In the genomic region with DNA sequence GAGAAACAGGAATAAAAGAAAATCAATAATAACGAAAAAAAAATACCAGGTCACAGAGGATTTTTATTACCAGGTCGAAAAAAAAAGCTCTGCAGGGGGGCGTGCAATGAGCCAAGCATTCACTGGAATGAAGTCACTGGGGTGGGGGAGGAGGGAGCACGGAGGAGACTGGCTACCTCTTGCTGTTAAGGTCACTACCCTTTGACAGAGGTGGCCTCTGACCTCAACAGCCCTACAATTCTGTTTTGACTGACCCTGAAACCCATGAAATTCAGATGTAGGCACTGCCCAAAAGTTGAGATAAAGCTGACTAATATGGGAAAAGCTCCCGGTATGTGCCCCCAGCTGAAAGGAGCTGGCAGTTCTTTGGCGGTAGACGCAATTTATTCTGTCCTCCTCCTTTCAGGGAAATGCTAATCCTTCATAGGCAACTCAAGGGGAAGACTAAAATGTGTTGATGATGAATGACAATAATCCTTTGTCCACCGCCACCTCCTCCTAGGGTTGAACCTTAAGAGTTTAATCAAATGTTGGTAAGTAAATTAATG, we compare ENCODE assay signal across 1 cellular context.
TF ChIP-seq lines count a peak whose summit lies in the region.

No MANE protein-coding gene starts in this region.

TF ChIP-seq in HEK293, 187 proteins besides CTCF, POLR2A, EP300 and RAD21 (continued from another document and continues in another):
- TF ChIP-seq, protein P1, sequence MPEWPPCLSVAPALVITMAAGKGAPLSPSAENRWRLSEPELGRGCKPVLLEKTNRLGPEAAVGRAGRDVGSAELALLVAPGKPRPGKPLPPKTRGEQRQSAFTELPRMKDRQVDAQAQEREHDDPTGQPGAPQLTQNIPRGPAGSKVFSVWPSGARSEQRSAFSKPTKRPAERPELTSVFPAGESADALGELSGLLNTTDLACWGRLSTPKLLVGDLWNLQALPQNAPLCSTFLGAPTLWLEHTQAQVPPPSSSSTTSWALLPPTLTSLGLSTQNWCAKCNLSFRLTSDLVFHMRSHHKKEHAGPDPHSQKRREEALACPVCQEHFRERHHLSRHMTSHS (tag by site-specific recombination; IDR thresholded peaks at IDR 0.05), result no peak
- no peak for TF ChIP-seq ZNF146 (tag by site-specific recombination; IDR thresholded peaks at IDR 0.05)
- TF ChIP-seq, protein P2, sequence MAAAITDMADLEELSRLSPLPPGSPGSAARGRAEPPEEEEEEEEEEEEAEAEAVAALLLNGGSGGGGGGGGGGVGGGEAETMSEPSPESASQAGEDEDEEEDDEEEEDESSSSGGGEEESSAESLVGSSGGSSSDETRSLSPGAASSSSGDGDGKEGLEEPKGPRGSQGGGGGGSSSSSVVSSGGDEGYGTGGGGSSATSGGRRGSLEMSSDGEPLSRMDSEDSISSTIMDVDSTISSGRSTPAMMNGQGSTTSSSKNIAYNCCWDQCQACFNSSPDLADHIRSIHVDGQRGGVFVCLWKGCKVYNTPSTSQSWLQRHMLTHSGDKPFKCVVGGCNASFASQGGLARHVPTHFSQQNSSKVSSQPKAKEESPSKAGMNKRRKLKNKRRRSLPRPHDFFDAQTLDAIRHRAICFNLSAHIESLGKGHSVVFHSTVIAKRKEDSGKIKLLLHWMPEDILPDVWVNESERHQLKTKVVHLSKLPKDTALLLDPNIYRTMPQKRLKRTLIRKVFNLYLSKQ (tag by site-specific recombination; IDR thresholded peaks at IDR 0.05; ENCODE audit: borderline replicate concordance), result no peak
- TF ChIP-seq, protein P3, sequence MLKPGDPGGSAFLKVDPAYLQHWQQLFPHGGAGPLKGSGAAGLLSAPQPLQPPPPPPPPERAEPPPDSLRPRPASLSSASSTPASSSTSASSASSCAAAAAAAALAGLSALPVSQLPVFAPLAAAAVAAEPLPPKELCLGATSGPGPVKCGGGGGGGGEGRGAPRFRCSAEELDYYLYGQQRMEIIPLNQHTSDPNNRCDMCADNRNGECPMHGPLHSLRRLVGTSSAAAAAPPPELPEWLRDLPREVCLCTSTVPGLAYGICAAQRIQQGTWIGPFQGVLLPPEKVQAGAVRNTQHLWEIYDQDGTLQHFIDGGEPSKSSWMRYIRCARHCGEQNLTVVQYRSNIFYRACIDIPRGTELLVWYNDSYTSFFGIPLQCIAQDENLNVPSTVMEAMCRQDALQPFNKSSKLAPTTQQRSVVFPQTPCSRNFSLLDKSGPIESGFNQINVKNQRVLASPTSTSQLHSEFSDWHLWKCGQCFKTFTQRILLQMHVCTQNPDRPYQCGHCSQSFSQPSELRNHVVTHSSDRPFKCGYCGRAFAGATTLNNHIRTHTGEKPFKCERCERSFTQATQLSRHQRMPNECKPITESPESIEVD (tag by site-specific recombination; IDR thresholded peaks at IDR 0.05), result peak; percentile 83
- no peak for TF ChIP-seq ZNF776 (tag by site-specific recombination; IDR thresholded peaks at IDR 0.05; ENCODE audit: borderline replicate concordance)
- no peak for TF ChIP-seq ZNF184 (tag by site-specific recombination; IDR thresholded peaks at IDR 0.05)
- TF ChIP-seq ZNF266 (tag by site-specific recombination; IDR thresholded peaks at IDR 0.05; ENCODE audit: low read depth), result no peak
- TF ChIP-seq ZNF341 (tag by site-specific recombination; IDR thresholded peaks at IDR 0.05; ENCODE audit: low read depth), result peak; percentile 39
- TF ChIP-seq ZBTB48 (tag by site-specific recombination; IDR thresholded peaks at IDR 0.05), result no peak
- TF ChIP-seq SP7 (tag by site-specific recombination; IDR thresholded peaks at IDR 0.05), result 0 out of 2 replicates have a peak, but pooled peaks have one; percentile 44
- no peak for TF ChIP-seq ZNF16 (tag by site-specific recombination; IDR thresholded peaks at IDR 0.05; ENCODE audit: low read depth)
- TF ChIP-seq SETDB1 (IDR thresholded peaks at IDR 0.05; ENCODE audit: insufficient read length, low read length), result no peak
- TF ChIP-seq ZNF140 (tag by site-specific recombination; IDR thresholded peaks at IDR 0.05), result no peak
- TF ChIP-seq BCL11B (tag by site-specific recombination; IDR thresholded peaks at IDR 0.05; ENCODE audit: low read depth), result peak; percentile 84
- peak; percentile 22; the same call in 1 of the 2 replicates for TF ChIP-seq ZNF324 (tag by site-specific recombination; IDR thresholded peaks at IDR 0.05)
- no peak for TF ChIP-seq ZNF510 (tag by site-specific recombination; IDR thresholded peaks at IDR 0.05; ENCODE audit: insufficient replicate concordance)
- TF ChIP-seq ZNF223 (tag by site-specific recombination; IDR thresholded peaks at IDR 0.05), result no peak
- peak; percentile 24; the same call in 1 of the 2 replicates for TF ChIP-seq OSR2 (tag by site-specific recombination; IDR thresholded peaks at IDR 0.05)
- TF ChIP-seq YY1 (tag by site-specific recombination; IDR thresholded peaks at IDR 0.05), result no peak
- peak; percentile 91 for TF ChIP-seq ZNF629 (tag by site-specific recombination; IDR thresholded peaks at IDR 0.05)
- TF ChIP-seq, protein P4, sequence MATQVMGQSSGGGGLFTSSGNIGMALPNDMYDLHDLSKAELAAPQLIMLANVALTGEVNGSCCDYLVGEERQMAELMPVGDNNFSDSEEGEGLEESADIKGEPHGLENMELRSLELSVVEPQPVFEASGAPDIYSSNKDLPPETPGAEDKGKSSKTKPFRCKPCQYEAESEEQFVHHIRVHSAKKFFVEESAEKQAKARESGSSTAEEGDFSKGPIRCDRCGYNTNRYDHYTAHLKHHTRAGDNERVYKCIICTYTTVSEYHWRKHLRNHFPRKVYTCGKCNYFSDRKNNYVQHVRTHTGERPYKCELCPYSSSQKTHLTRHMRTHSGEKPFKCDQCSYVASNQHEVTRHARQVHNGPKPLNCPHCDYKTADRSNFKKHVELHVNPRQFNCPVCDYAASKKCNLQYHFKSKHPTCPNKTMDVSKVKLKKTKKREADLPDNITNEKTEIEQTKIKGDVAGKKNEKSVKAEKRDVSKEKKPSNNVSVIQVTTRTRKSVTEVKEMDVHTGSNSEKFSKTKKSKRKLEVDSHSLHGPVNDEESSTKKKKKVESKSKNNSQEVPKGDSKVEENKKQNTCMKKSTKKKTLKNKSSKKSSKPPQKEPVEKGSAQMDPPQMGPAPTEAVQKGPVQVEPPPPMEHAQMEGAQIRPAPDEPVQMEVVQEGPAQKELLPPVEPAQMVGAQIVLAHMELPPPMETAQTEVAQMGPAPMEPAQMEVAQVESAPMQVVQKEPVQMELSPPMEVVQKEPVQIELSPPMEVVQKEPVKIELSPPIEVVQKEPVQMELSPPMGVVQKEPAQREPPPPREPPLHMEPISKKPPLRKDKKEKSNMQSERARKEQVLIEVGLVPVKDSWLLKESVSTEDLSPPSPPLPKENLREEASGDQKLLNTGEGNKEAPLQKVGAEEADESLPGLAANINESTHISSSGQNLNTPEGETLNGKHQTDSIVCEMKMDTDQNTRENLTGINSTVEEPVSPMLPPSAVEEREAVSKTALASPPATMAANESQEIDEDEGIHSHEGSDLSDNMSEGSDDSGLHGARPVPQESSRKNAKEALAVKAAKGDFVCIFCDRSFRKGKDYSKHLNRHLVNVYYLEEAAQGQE (tag by site-specific recombination; IDR thresholded peaks at IDR 0.05), result no peak
- TF ChIP-seq, protein P5, sequence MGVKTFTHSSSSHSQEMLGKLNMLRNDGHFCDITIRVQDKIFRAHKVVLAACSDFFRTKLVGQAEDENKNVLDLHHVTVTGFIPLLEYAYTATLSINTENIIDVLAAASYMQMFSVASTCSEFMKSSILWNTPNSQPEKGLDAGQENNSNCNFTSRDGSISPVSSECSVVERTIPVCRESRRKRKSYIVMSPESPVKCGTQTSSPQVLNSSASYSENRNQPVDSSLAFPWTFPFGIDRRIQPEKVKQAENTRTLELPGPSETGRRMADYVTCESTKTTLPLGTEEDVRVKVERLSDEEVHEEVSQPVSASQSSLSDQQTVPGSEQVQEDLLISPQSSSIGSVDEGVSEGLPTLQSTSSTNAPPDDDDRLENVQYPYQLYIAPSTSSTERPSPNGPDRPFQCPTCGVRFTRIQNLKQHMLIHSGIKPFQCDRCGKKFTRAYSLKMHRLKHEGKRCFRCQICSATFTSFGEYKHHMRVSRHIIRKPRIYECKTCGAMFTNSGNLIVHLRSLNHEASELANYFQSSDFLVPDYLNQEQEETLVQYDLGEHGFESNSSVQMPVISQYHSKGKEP (tag by site-specific recombination; IDR thresholded peaks at IDR 0.05), result peak; percentile 26; the same call in 1 of the 2 replicates
- no peak for TF ChIP-seq ZFP37 (tag by site-specific recombination; IDR thresholded peaks at IDR 0.05)
- no peak for TF ChIP-seq ZNF433 (tag by site-specific recombination; IDR thresholded peaks at IDR 0.05; ENCODE audit: low read depth)
- TF ChIP-seq ZFP41 (tag by site-specific recombination; IDR thresholded peaks at IDR 0.05; ENCODE audit: borderline replicate concordance), result no peak
- no peak for TF ChIP-seq ZNF677 (tag by site-specific recombination; IDR thresholded peaks at IDR 0.05)
- TF ChIP-seq, protein P6, sequence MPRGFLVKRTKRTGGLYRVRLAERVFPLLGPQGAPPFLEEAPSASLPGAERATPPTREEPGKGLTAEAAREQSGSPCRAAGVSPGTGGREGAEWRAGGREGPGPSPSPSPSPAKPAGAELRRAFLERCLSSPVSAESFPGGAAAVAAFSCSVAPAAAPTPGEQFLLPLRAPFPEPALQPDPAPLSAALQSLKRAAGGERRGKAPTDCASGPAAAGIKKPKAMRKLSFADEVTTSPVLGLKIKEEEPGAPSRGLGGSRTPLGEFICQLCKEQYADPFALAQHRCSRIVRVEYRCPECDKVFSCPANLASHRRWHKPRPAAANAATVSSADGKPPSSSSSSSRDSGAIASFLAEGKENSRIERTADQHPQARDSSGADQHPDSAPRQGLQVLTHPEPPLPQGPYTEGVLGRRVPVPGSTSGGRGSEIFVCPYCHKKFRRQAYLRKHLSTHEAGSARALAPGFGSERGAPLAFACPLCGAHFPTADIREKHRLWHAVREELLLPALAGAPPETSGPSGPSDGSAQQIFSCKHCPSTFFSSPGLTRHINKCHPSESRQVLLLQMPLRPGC (tag by site-specific recombination; IDR thresholded peaks at IDR 0.05), result peak; percentile 52; the same call in 1 of the 2 replicates
- TF ChIP-seq ZNF791 (tag by site-specific recombination; IDR thresholded peaks at IDR 0.05), result no peak
- TF ChIP-seq IKZF3 (tag by site-specific recombination; IDR thresholded peaks at IDR 0.05), result peak; percentile 43
- TF ChIP-seq ZNF558 (tag by site-specific recombination; IDR thresholded peaks at IDR 0.05), result 0 out of 2 replicates have a peak, but pooled peaks have one; percentile 10
- TF ChIP-seq ZSCAN23 (tag by site-specific recombination; IDR thresholded peaks at IDR 0.05), result no peak
- no peak for TF ChIP-seq ZNF10 (tag by site-specific recombination; IDR thresholded peaks at IDR 0.05)
- no peak for TF ChIP-seq ZNF529 (tag by site-specific recombination; IDR thresholded peaks at IDR 0.05; ENCODE audit: insufficient replicate concordance)
- no peak for TF ChIP-seq ZNF426 (tag by site-specific recombination; IDR thresholded peaks at IDR 0.05)
- TF ChIP-seq GLI2 (tag by site-specific recombination; IDR thresholded peaks at IDR 0.05; ENCODE audit: borderline replicate concordance, low read depth), result no peak
- TF ChIP-seq, protein P7, sequence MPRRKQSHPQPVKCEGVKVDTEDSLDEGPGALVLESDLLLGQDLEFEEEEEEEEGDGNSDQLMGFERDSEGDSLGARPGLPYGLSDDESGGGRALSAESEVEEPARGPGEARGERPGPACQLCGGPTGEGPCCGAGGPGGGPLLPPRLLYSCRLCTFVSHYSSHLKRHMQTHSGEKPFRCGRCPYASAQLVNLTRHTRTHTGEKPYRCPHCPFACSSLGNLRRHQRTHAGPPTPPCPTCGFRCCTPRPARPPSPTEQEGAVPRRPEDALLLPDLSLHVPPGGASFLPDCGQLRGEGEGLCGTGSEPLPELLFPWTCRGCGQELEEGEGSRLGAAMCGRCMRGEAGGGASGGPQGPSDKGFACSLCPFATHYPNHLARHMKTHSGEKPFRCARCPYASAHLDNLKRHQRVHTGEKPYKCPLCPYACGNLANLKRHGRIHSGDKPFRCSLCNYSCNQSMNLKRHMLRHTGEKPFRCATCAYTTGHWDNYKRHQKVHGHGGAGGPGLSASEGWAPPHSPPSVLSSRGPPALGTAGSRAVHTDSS (tag by site-specific recombination; IDR thresholded peaks at IDR 0.05), result no peak
- peak; percentile 24; the same call in 1 of the 2 replicates for TF ChIP-seq ZNF2 (tag by site-specific recombination; IDR thresholded peaks at IDR 0.05)
- TF ChIP-seq, protein P8, sequence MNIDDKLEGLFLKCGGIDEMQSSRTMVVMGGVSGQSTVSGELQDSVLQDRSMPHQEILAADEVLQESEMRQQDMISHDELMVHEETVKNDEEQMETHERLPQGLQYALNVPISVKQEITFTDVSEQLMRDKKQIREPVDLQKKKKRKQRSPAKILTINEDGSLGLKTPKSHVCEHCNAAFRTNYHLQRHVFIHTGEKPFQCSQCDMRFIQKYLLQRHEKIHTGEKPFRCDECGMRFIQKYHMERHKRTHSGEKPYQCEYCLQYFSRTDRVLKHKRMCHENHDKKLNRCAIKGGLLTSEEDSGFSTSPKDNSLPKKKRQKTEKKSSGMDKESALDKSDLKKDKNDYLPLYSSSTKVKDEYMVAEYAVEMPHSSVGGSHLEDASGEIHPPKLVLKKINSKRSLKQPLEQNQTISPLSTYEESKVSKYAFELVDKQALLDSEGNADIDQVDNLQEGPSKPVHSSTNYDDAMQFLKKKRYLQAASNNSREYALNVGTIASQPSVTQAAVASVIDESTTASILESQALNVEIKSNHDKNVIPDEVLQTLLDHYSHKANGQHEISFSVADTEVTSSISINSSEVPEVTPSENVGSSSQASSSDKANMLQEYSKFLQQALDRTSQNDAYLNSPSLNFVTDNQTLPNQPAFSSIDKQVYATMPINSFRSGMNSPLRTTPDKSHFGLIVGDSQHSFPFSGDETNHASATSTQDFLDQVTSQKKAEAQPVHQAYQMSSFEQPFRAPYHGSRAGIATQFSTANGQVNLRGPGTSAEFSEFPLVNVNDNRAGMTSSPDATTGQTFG (tag by site-specific recombination; IDR thresholded peaks at IDR 0.05; ENCODE audit: borderline replicate concordance), result no peak
- no peak for TF ChIP-seq TRIM28 (IDR thresholded peaks at IDR 0.05; ENCODE audit: borderline replicate concordance, low read length)
- TF ChIP-seq, protein P9, sequence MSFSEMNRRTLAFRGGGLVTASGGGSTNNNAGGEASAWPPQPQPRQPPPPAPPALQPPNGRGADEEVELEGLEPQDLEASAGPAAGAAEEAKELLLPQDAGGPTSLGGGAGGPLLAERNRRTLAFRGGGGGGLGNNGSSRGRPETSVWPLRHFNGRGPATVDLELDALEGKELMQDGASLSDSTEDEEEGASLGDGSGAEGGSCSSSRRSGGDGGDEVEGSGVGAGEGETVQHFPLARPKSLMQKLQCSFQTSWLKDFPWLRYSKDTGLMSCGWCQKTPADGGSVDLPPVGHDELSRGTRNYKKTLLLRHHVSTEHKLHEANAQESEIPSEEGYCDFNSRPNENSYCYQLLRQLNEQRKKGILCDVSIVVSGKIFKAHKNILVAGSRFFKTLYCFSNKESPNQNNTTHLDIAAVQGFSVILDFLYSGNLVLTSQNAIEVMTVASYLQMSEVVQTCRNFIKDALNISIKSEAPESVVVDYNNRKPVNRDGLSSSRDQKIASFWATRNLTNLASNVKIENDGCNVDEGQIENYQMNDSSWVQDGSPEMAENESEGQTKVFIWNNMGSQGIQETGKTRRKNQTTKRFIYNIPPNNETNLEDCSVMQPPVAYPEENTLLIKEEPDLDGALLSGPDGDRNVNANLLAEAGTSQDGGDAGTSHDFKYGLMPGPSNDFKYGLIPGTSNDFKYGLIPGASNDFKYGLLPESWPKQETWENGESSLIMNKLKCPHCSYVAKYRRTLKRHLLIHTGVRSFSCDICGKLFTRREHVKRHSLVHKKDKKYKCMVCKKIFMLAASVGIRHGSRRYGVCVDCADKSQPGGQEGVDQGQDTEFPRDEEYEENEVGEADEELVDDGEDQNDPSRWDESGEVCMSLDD (tag by site-specific recombination; IDR thresholded peaks at IDR 0.05), result no peak
- TF ChIP-seq ZIC2 (tag by site-specific recombination; IDR thresholded peaks at IDR 0.05), result peak; percentile 67
- no peak for TF ChIP-seq SALL2 (tag by site-specific recombination; IDR thresholded peaks at IDR 0.05; ENCODE audit: borderline replicate concordance)
